Comparison of ENCODE assay signal across 8 cellular contexts in genomic region chr2:61536086-61536722, GRCh38. TPM values are rescaled to one million over a fixed set of nuclear protein-coding genes. Genes with fewer than 3 reads are reported as not detected.
DNase-seq lines count a peak whose midpoint lies in the region; ATAC-seq and TF ChIP-seq lines count a peak whose summit lies in the region.

No MANE protein-coding gene starts in this region.

- peak; percentile 19 to 92 for DNase-seq in Caco-2
- DNase-seq in activated CD8-positive, alpha-beta T cell treated with anti-CD3 and anti-CD28 coated beads, Interleukin-2, amount 10 ng/mL, durations not matched to agents 7 days and 5 days, result peak; percentile 44
- DNase-seq in glutamatergic neuron, result peak; percentile 76
- no peak for DNase-seq in retinal pigment epithelial cell (ENCODE audit: low read depth)
- DNase-seq in G401 (ENCODE audit: low spot score), result no peak

- no peaks in the 10 kb centered on the region for H3K27me3 ChIP-seq in Caco-2 (replicated peaks; ENCODE audit: control insufficient read depth, insufficient read depth, low read length)

- H3K4me1 Mint-ChIP-seq in Caco-2 (ENCODE audit: low read depth, unreplicated experiment) (no peaks in the 10 kb centered on the region), glutamatergic neuron (ENCODE audit: low read depth, unreplicated experiment) (peaks cover 15% of the 10 kb centered on the region)
- peaks cover 29% of the 10 kb centered on the region for H3K4me1 Mint-ChIP-seq in activated CD8-positive, alpha-beta T cell treated with anti-CD3 and anti-CD28 coated beads, Interleukin-2, amount 10 ng/mL, durations not matched to agents 7 days and 5 days (ENCODE audit: low read depth)

- no peaks in the 10 kb centered on the region for H3K9me3 ChIP-seq in Caco-2
- H3K9me3 ChIP-seq in KOPT-K1 (ENCODE audit: insufficient read depth, low read length, poor library complexity, severe bottlenecking), result no peaks in the 10 kb centered on the region

- H3K27ac ChIP-seq in KOPT-K1 (ENCODE audit: low read depth, low read length, poor library complexity, severe bottlenecking), result peak overlapping the region; percentile 97

- intact Hi-C loops in Caco-2 (cut with micrococcal nuclease; ENCODE audit: unreplicated experiment), result loop anchor here (5.0 kb wide), 2 partner anchors 101 to 359 kb away; no protein-coding TSS in a partner anchor

- BruUV-seq in Caco-2 (replicated peaks; lab: Mats Ljungman, UMichigan), result TSS peak; percentile 27

- CTCF ChIA-PET in Caco-2 (lab: Charles Lee), result interaction anchor here (0.7 kb wide), 1 partner anchor 110 kb away, joined by 3 read pairs; no protein-coding TSS in a partner anchor
- CTCF ChIA-PET in activated CD8-positive, alpha-beta T cell treated with anti-CD3 and anti-CD28 coated beads, Interleukin-2, amount 10 ng/mL, durations not matched to agents 7 days and 5 days (lab: Charles Lee), result no interaction called here

- H3K9me3 Mint-ChIP-seq in Caco-2 (ENCODE audit: unreplicated experiment) (no peaks in the 10 kb centered on the region), glutamatergic neuron (ENCODE audit: unreplicated experiment) (peaks cover 16% of the 10 kb centered on the region)
- H3K9me3 Mint-ChIP-seq in activated CD8-positive, alpha-beta T cell treated with anti-CD3 and anti-CD28 coated beads, Interleukin-2, amount 10 ng/mL, durations not matched to agents 7 days and 5 days (ENCODE audit: insufficient read depth), result no peaks in the 10 kb centered on the region

- no peak for TF ChIP-seq CTCF in Caco-2 (IDR thresholded peaks at IDR 0.05; ENCODE audit: insufficient read depth in 1 of 2, low read depth in 1 of 2, low read length in 1 of 2, severe bottlenecking in 1 of 2, unreplicated experiment in 1 of 2)
- TF ChIP-seq CTCF in glutamatergic neuron (IDR thresholded peaks at IDR 0.05; ENCODE audit: partially characterized antibody, unreplicated experiment), result no peak
- TF ChIP-seq CTCF in retinal pigment epithelial cell (conservative IDR thresholded peaks at IDR 0.05; ENCODE audit: low read depth, low read length), result no peak

- peaks cover 15% of the 10 kb centered on the region for H3K4me1 ChIP-seq in Caco-2

- H3K4me3 Mint-ChIP-seq in Caco-2 (ENCODE audit: unreplicated experiment) (peak overlapping the region; percentile 94), glutamatergic neuron (ENCODE audit: unreplicated experiment) (peak overlapping the region; percentile 94)
- peak overlapping the region; percentile 89 for H3K4me3 Mint-ChIP-seq in activated CD8-positive, alpha-beta T cell treated with anti-CD3 and anti-CD28 coated beads, Interleukin-2, amount 10 ng/mL, durations not matched to agents 7 days and 5 days

- no peaks in the 10 kb centered on the region for H3K27me3 Mint-ChIP-seq in Caco-2 (ENCODE audit: insufficient read depth, unreplicated experiment)
- no peaks in the 10 kb centered on the region for H3K27me3 Mint-ChIP-seq in activated CD8-positive, alpha-beta T cell treated with anti-CD3 and anti-CD28 coated beads, Interleukin-2, amount 10 ng/mL, durations not matched to agents 7 days and 5 days (ENCODE audit: low read depth)
- peaks cover 12% of the 10 kb centered on the region for H3K27me3 Mint-ChIP-seq in glutamatergic neuron (ENCODE audit: unreplicated experiment)

- H3K36me3 ChIP-seq in Caco-2 (ENCODE audit: control insufficient read depth, insufficient read depth, low read length) (no peaks in the 10 kb centered on the region), KOPT-K1 (ENCODE audit: insufficient read depth, low read length) (peaks cover 31% of the 10 kb centered on the region)

- H3K27ac Mint-ChIP-seq in Caco-2 (ENCODE audit: unreplicated experiment), result peak overlapping the region; percentile 94
- peak overlapping the region; percentile 94 for H3K27ac Mint-ChIP-seq in activated CD8-positive, alpha-beta T cell treated with anti-CD3 and anti-CD28 coated beads, Interleukin-2, amount 10 ng/mL, durations not matched to agents 7 days and 5 days
- peak overlapping the region; percentile 90 for H3K27ac Mint-ChIP-seq in glutamatergic neuron (ENCODE audit: unreplicated experiment)

- H3K36me3 Mint-ChIP-seq in Caco-2 (ENCODE audit: insufficient read depth, unreplicated experiment), result peaks cover 55% of the 10 kb centered on the region
- H3K36me3 Mint-ChIP-seq in activated CD8-positive, alpha-beta T cell treated with anti-CD3 and anti-CD28 coated beads, Interleukin-2, amount 10 ng/mL, durations not matched to agents 7 days and 5 days (ENCODE audit: low read depth), result peaks cover 33% of the 10 kb centered on the region
- H3K36me3 Mint-ChIP-seq in glutamatergic neuron (ENCODE audit: unreplicated experiment), result no peaks in the 10 kb centered on the region

- peak overlapping the region; percentile 99 for H3K4me3 ChIP-seq in Caco-2 (ENCODE audit: low read depth, low read length)
- peak overlapping the region; percentile 89 for H3K4me3 ChIP-seq in retinal pigment epithelial cell (ENCODE audit: low read length)

- POLR2A ChIA-PET in Caco-2 (lab: Charles Lee), result interaction anchor here (0.7 kb wide), 1 partner anchor 326 kb away, joined by 3 read pairs; no protein-coding TSS in a partner anchor
- POLR2A ChIA-PET in activated CD8-positive, alpha-beta T cell treated with anti-CD3 and anti-CD28 coated beads, Interleukin-2, amount 10 ng/mL, durations not matched to agents 7 days and 5 days (lab: Charles Lee), result interaction anchor here (0.6 to 3.0 kb wide), 5 partner anchors 10 to 359 kb away, joined by 3 to 22 read pairs (median 4); no protein-coding TSS in a partner anchor

- ATAC-seq in activated CD8-positive, alpha-beta T cell treated with anti-CD3 and anti-CD28 coated beads, Interleukin-2, amount 10 ng/mL, durations not matched to agents 7 days and 5 days, result no peak
- no peak for ATAC-seq in HG02884 (IDR thresholded peaks at IDR 0.05; ENCODE audit: unreplicated experiment)
- no peak for ATAC-seq in HG02885 (IDR thresholded peaks at IDR 0.05; ENCODE audit: poor library complexity, unreplicated experiment)

- in situ Hi-C loops in G401 (cut with HindIII; ENCODE audit: low sequenced_read_pairs), result no loop called here

RNA-seq across cellular contexts. Expression of gene XPO1, which starts 2.0 kb away (rescaled TPM):
- total RNA-seq in Caco-2 (2022) (218 and 241 TPM in 2 replicates), glutamatergic neuron (ENCODE audit: unreplicated experiment) (103 TPM)
- 100 to 1,000 TPM; 208 to 226 TPM for total RNA-seq in activated CD8-positive, alpha-beta T cell treated with anti-CD3 and anti-CD28 coated beads, Interleukin-2, amount 10 ng/mL, durations not matched to agents 7 days and 5 days
- 201 and 217 TPM in 2 replicates for total RNA-seq in G401 (2014; rRNA removed; shearing (Covaris generic))

Comparison
In these comparisons a context has a peak if more than half of its experiments do, and no peak if none do; other contexts are left out.
1. DNase-seq: peak in Caco-2 (2 of 2), activated CD8-positive, alpha-beta T cell treated with anti-CD3 and anti-CD28 coated beads, Interleukin-2, amount 10 ng/mL, durations not matched to agents 7 days and 5 days (single experiment) and glutamatergic neuron (single experiment); none in retinal pigment epithelial cell (single experiment) and G401 (single experiment).
2. Peak in every context shown above with its lines, with median percentiles within 50 percentile points of each other: H3K27ac Mint-ChIP-seq and H3K4me3 Mint-ChIP-seq.